Comparison of ENCODE assay signal across 1 cellular context in the genomic region with DNA sequence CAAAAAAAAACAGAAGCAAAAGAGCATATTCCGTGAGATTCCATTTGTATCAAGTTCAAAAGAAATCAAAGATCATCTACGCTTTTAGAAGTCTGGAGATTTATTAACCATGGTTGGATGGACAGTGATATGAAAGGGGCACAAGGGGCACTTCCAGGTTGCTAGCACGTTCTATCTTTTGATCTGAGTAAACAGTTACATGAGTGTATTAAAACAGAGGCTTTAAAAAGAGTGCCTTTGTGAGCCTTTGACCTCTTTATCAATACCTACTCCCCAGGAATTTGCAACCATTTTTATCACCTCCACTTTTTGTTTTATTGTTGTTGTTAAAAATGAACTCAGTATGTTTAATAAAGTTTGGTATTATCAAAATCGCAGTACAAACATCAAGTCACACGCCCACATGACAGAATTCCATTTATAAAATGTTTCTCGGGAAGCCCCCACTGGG.
A peak's percentile ranks its signal among the peaks of the same experiment; 100 is the strongest.
TF ChIP-seq lines count a peak whose summit lies in the region.

No MANE protein-coding gene starts in this region.

TF ChIP-seq in HepG2, 621 proteins besides CTCF, POLR2A, EP300 and RAD21 (continues in another document):
- peak; percentile 77; the same call in 1 of the 2 replicates for TF ChIP-seq DPF2 (CRISPR knock-in tag; IDR thresholded peaks at IDR 0.05; ENCODE audit: borderline replicate concordance, low read depth)
- TF ChIP-seq, protein P1, sequence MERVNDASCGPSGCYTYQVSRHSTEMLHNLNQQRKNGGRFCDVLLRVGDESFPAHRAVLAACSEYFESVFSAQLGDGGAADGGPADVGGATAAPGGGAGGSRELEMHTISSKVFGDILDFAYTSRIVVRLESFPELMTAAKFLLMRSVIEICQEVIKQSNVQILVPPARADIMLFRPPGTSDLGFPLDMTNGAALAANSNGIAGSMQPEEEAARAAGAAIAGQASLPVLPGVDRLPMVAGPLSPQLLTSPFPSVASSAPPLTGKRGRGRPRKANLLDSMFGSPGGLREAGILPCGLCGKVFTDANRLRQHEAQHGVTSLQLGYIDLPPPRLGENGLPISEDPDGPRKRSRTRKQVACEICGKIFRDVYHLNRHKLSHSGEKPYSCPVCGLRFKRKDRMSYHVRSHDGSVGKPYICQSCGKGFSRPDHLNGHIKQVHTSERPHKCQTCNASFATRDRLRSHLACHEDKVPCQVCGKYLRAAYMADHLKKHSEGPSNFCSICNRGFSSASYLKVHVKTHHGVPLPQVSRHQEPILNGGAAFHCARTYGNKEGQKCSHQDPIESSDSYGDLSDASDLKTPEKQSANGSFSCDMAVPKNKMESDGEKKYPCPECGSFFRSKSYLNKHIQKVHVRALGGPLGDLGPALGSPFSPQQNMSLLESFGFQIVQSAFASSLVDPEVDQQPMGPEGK (CRISPR knock-in tag; IDR thresholded peaks at IDR 0.05): peak; percentile 73
- TF ChIP-seq, protein P2, sequence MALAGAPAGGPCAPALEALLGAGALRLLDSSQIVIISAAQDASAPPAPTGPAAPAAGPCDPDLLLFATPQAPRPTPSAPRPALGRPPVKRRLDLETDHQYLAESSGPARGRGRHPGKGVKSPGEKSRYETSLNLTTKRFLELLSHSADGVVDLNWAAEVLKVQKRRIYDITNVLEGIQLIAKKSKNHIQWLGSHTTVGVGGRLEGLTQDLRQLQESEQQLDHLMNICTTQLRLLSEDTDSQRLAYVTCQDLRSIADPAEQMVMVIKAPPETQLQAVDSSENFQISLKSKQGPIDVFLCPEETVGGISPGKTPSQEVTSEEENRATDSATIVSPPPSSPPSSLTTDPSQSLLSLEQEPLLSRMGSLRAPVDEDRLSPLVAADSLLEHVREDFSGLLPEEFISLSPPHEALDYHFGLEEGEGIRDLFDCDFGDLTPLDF (CRISPR knock-in tag; IDR thresholded peaks at IDR 0.05): no peak
- no peak for TF ChIP-seq TAF1 (CRISPR knock-in tag; IDR thresholded peaks at IDR 0.05)
- peak; percentile 92 for TF ChIP-seq RARA (CRISPR knock-in tag; IDR thresholded peaks at IDR 0.05)
- no peak for TF ChIP-seq ZNF850 (CRISPR knock-in tag; conservative IDR thresholded peaks at IDR 0.05)
- TF ChIP-seq, protein P3, sequence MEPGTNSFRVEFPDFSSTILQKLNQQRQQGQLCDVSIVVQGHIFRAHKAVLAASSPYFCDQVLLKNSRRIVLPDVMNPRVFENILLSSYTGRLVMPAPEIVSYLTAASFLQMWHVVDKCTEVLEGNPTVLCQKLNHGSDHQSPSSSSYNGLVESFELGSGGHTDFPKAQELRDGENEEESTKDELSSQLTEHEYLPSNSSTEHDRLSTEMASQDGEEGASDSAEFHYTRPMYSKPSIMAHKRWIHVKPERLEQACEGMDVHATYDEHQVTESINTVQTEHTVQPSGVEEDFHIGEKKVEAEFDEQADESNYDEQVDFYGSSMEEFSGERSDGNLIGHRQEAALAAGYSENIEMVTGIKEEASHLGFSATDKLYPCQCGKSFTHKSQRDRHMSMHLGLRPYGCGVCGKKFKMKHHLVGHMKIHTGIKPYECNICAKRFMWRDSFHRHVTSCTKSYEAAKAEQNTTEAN (CRISPR knock-in tag; conservative IDR thresholded peaks at IDR 0.05): peak; percentile 56; the same call in 1 of the 2 replicates
- TF ChIP-seq, protein P4, sequence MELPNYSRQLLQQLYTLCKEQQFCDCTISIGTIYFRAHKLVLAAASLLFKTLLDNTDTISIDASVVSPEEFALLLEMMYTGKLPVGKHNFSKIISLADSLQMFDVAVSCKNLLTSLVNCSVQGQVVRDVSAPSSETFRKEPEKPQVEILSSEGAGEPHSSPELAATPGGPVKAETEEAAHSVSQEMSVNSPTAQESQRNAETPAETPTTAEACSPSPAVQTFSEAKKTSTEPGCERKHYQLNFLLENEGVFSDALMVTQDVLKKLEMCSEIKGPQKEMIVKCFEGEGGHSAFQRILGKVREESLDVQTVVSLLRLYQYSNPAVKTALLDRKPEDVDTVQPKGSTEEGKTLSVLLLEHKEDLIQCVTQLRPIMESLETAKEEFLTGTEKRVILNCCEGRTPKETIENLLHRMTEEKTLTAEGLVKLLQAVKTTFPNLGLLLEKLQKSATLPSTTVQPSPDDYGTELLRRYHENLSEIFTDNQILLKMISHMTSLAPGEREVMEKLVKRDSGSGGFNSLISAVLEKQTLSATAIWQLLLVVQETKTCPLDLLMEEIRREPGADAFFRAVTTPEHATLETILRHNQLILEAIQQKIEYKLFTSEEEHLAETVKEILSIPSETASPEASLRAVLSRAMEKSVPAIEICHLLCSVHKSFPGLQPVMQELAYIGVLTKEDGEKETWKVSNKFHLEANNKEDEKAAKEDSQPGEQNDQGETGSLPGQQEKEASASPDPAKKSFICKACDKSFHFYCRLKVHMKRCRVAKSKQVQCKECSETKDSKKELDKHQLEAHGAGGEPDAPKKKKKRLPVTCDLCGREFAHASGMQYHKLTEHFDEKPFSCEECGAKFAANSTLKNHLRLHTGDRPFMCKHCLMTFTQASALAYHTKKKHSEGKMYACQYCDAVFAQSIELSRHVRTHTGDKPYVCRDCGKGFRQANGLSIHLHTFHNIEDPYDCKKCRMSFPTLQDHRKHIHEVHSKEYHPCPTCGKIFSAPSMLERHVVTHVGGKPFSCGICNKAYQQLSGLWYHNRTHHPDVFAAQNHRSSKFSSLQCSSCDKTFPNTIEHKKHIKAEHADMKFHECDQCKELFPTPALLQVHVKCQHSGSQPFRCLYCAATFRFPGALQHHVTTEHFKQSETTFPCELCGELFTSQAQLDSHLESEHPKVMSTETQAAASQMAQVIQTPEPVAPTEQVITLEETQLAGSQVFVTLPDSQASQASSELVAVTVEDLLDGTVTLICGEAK (IDR thresholded peaks at IDR 0.05): no peak
- TF ChIP-seq, protein P4 (CRISPR knock-in tag; IDR thresholded peaks at IDR 0.05): peak; percentile 78
- TF ChIP-seq ZNF350 (CRISPR knock-in tag; IDR thresholded peaks at IDR 0.05; ENCODE audit: borderline replicate concordance, low read depth): no peak
- TF ChIP-seq, protein P5, sequence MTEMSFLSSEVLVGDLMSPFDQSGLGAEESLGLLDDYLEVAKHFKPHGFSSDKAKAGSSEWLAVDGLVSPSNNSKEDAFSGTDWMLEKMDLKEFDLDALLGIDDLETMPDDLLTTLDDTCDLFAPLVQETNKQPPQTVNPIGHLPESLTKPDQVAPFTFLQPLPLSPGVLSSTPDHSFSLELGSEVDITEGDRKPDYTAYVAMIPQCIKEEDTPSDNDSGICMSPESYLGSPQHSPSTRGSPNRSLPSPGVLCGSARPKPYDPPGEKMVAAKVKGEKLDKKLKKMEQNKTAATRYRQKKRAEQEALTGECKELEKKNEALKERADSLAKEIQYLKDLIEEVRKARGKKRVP (CRISPR knock-in tag; IDR thresholded peaks at IDR 0.05): 0 out of 4 replicates have a peak, but pooled peaks of 1 of the 2 experiments have one; percentile 8
- TF ChIP-seq GFI1 (CRISPR knock-in tag; IDR thresholded peaks at IDR 0.05; ENCODE audit: borderline replicate concordance): peak; percentile 57; the same call in 1 of the 2 replicates
- TF ChIP-seq, protein P6, sequence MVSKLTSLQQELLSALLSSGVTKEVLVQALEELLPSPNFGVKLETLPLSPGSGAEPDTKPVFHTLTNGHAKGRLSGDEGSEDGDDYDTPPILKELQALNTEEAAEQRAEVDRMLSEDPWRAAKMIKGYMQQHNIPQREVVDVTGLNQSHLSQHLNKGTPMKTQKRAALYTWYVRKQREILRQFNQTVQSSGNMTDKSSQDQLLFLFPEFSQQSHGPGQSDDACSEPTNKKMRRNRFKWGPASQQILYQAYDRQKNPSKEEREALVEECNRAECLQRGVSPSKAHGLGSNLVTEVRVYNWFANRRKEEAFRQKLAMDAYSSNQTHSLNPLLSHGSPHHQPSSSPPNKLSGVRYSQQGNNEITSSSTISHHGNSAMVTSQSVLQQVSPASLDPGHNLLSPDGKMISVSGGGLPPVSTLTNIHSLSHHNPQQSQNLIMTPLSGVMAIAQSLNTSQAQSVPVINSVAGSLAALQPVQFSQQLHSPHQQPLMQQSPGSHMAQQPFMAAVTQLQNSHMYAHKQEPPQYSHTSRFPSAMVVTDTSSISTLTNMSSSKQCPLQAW (CRISPR knock-in tag; IDR thresholded peaks at IDR 0.05): peak; percentile 23; the same call in 1 of the 2 replicates
- TF ChIP-seq, protein P7, sequence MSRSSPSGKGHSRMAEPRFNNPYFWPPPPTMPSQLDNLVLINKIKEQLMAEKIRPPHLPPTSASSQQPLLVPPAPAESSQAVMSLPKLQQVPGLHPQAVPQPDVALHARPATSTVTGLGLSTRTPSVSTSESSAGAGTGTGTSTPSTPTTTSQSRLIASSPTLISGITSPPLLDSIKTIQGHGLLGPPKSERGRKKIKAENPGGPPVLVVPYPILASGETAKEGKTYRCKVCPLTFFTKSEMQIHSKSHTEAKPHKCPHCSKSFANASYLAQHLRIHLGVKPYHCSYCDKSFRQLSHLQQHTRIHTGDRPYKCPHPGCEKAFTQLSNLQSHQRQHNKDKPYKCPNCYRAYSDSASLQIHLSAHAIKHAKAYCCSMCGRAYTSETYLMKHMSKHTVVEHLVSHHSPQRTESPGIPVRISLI (CRISPR knock-in tag; IDR thresholded peaks at IDR 0.05; ENCODE audit: borderline replicate concordance): peak; percentile 79; the same call in 1 of the 2 replicates
- peak; percentile 63; the same call in 1 of the 2 replicates for TF ChIP-seq NR2C2 (CRISPR knock-in tag; IDR thresholded peaks at IDR 0.05; ENCODE audit: borderline replicate concordance)
- TF ChIP-seq ZNF460 (CRISPR knock-in tag; IDR thresholded peaks at IDR 0.05; ENCODE audit: borderline replicate concordance): no peak
- TF ChIP-seq, protein P8, sequence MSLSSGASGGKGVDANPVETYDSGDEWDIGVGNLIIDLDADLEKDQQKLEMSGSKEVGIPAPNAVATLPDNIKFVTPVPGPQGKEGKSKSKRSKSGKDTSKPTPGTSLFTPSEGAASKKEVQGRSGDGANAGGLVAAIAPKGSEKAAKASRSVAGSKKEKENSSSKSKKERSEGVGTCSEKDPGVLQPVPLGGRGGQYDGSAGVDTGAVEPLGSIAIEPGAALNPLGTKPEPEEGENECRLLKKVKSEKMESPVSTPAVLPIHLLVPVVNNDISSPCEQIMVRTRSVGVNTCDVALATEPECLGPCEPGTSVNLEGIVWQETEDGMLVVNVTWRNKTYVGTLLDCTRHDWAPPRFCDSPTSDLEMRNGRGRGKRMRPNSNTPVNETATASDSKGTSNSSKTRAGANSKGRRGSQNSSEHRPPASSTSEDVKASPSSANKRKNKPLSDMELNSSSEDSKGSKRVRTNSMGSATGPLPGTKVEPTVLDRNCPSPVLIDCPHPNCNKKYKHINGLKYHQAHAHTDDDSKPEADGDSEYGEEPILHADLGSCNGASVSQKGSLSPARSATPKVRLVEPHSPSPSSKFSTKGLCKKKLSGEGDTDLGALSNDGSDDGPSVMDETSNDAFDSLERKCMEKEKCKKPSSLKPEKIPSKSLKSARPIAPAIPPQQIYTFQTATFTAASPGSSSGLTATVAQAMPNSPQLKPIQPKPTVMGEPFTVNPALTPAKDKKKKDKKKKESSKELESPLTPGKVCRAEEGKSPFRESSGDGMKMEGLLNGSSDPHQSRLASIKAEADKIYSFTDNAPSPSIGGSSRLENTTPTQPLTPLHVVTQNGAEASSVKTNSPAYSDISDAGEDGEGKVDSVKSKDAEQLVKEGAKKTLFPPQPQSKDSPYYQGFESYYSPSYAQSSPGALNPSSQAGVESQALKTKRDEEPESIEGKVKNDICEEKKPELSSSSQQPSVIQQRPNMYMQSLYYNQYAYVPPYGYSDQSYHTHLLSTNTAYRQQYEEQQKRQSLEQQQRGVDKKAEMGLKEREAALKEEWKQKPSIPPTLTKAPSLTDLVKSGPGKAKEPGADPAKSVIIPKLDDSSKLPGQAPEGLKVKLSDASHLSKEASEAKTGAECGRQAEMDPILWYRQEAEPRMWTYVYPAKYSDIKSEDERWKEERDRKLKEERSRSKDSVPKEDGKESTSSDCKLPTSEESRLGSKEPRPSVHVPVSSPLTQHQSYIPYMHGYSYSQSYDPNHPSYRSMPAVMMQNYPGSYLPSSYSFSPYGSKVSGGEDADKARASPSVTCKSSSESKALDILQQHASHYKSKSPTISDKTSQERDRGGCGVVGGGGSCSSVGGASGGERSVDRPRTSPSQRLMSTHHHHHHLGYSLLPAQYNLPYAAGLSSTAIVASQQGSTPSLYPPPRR (CRISPR knock-in tag; IDR thresholded peaks at IDR 0.05; ENCODE audit: borderline replicate concordance): peak; percentile 86
- TF ChIP-seq FOXA1 (IDR thresholded peaks at IDR 0.05): no peak
- peak; percentile 62 for TF ChIP-seq FOXA1 (CRISPR knock-in tag; IDR thresholded peaks at IDR 0.05)
- peak; percentile 64; the same call in 1 of the 2 replicates for TF ChIP-seq TARDBP (CRISPR knock-in tag; IDR thresholded peaks at IDR 0.05)
- TF ChIP-seq IRF2 (CRISPR knock-in tag; IDR thresholded peaks at IDR 0.05): peak; percentile 51; the same call in 1 of the 2 replicates
- peak; percentile 93 for TF ChIP-seq NFIC (IDR thresholded peaks at IDR 0.05; ENCODE audit: low read length)
- no peak for TF ChIP-seq ZNF292 (CRISPR knock-in tag; IDR thresholded peaks at IDR 0.05; ENCODE audit: borderline replicate concordance, low read depth)
- 0 out of 2 replicates have a peak, but pooled peaks have one; percentile 34 for TF ChIP-seq PHF21A (CRISPR knock-in tag; IDR thresholded peaks at IDR 0.05)
- peak; percentile 63; the same call in 1 of the 2 replicates for TF ChIP-seq CHD4 (IDR thresholded peaks at IDR 0.05; ENCODE audit: borderline replicate concordance, low read length)
